In genomic region chr3:106299300-106300098, GRCh38 we compare ENCODE assay signal across 8 cellular contexts.
A peak's percentile ranks its signal among the peaks of the same experiment; 100 is the strongest.
DNase-seq lines count a peak whose midpoint lies in the region; ATAC-seq lines count a peak whose summit lies in the region.

No MANE protein-coding gene starts in this region.

- peak; percentile 41 for ATAC-seq in GM19372 (IDR thresholded peaks at IDR 0.05; ENCODE audit: low read depth, unreplicated experiment)
- ATAC-seq in HG03139 (IDR thresholded peaks at IDR 0.05; ENCODE audit: unreplicated experiment) = peak; percentile 44

- DNase-seq in EL (peak; percentile 36), amniotic epithelial cell (ENCODE audit: low read depth) (peak; percentile 64), Kasumi-1 (lab: John Stamatoyannopoulos, UW) (no peak), mesenteric fat pad (ENCODE audit: low spot score) (no peak), occipital lobe (lab: John Stamatoyannopoulos, UW) (no peak)
- DNase-seq in activated effector memory CD4-positive, alpha-beta T cell treated with anti-CD3 and anti-CD28 coated beads, Interleukin-2, amount 50 U/mL, for 16 hours = no peak

Comparison
In these comparisons a context has a peak if more than half of its experiments do, and no peak if none do; other contexts are left out.
1. DNase-seq: peak in EL (single experiment) and amniotic epithelial cell (single experiment); none in Kasumi-1 (0 of 2), mesenteric fat pad (single experiment), occipital lobe (single experiment) and activated effector memory CD4-positive, alpha-beta T cell treated with anti-CD3 and anti-CD28 coated beads, Interleukin-2, amount 50 U/mL, for 16 hours (single experiment).